8 cellular contexts compared by ENCODE assay signal in genomic region chr2:197307933-197308521, GRCh38. TPM values are rescaled to one million over a fixed set of nuclear protein-coding genes. Genes with fewer than 3 reads are reported as not detected.
A peak's percentile ranks its signal among the peaks of the same experiment; 100 is the strongest.
DNase-seq lines count a peak whose midpoint lies in the region; ATAC-seq and TF ChIP-seq lines count a peak whose summit lies in the region.

No MANE protein-coding gene starts in this region.

- H3K79me2 ChIP-seq in OCI-LY1 (ENCODE audit: insufficient read depth, low read length) = peaks cover 57% of the 10 kb centered on the region

- H3K27ac ChIP-seq in OCI-LY1 (ENCODE audit: low read depth, low read length, poor library complexity, severe bottlenecking) (peak overlapping the region; percentile 86), colonic mucosa (peak overlapping the region; percentile 51), thymus (ENCODE audit: low read depth) (peak overlapping the region; percentile 86)

- no peaks in the 10 kb centered on the region for H3K9me2 ChIP-seq in OCI-LY1 (ENCODE audit: low read depth, low read length)

- H3K9ac ChIP-seq in OCI-LY1 (ENCODE audit: low read length) = peak overlapping the region; percentile 24; the same call in 1 of the 2 replicates
- H3K9ac ChIP-seq in colonic mucosa (ENCODE audit: low read depth in 2 of 2, low read length in 2 of 2) = peak overlapping the region in 1 of 2 donors; percentile 32

- intact Hi-C loops in colonic mucosa (cut with DNase I) = no loop called here

- H3K36me3 ChIP-seq in OCI-LY1 (ENCODE audit: insufficient read depth, low read length) (peaks cover under 1% of the 10 kb centered on the region; the same call in 1 of the 2 replicates), colonic mucosa (no peaks in the 10 kb centered on the region), thymus (ENCODE audit: control insufficient read depth, insufficient read depth) (no peaks in the 10 kb centered on the region)

- DNase-seq in activated T-cell treated with anti-CD3 and anti-CD28 coated beads, Interleukin-2, amount 50 U/mL, for 1 hour = peak; percentile 68
- DNase-seq in activated T-cell treated with anti-CD3 and anti-CD28 coated beads for 4 hours (no peak), colonic mucosa (no peak), NCI-H2029 treated with DMSO at 0.1 percent for 48 hours (lab: John Stamatoyannopoulos, UW) (no peak), left lobe of liver (ENCODE audit: low spot score) (no peak)

- no peaks in the 10 kb centered on the region for H3F3A ChIP-seq in OCI-LY1 (ENCODE audit: insufficient read depth, low read length)

- H3K4me2 ChIP-seq in OCI-LY1 (ENCODE audit: low read length) = peak overlapping the region; percentile 92

- no peak overlapping the region for H2AFZ ChIP-seq in OCI-LY1 (ENCODE audit: low read length)

- H4K20me1 ChIP-seq in OCI-LY1 (ENCODE audit: insufficient read depth, low read length) = no peaks in the 10 kb centered on the region

- H3K4me1 ChIP-seq in OCI-LY1 (ENCODE audit: insufficient read depth, low read length, severe bottlenecking) (peaks cover 70% of the 10 kb centered on the region), colonic mucosa (no peaks in the 10 kb centered on the region), thymus (ENCODE audit: control insufficient read depth, insufficient read depth, low read length) (peaks cover 40% of the 10 kb centered on the region)

- ATAC-seq in GM21526 (IDR thresholded peaks at IDR 0.05; ENCODE audit: low FRiP score, unreplicated experiment) (no peak), left lobe of liver (no peak)

- no peaks in the 10 kb centered on the region for H3K27me3 ChIP-seq in OCI-LY1 (ENCODE audit: insufficient read depth, low read length)
- H3K27me3 ChIP-seq in colonic mucosa = no peaks in the 10 kb centered on the region
- H3K27me3 ChIP-seq in thymus (ENCODE audit: control insufficient read depth, insufficient read depth) = no peaks in the 10 kb centered on the region

- H3K9me3 ChIP-seq in OCI-LY1 (ENCODE audit: low read length) (no peaks in the 10 kb centered on the region), colonic mucosa (no peaks in the 10 kb centered on the region), thymus (ENCODE audit: control insufficient read depth) (no peaks in the 10 kb centered on the region)

- H3K4me3 ChIP-seq in OCI-LY1 (ENCODE audit: low read depth, low read length, poor library complexity, severe bottlenecking) (peak overlapping the region; percentile 78), colonic mucosa (no peak overlapping the region), thymus (ENCODE audit: low read length) (peak overlapping the region; percentile 89)

- WGBS in thymus = 43% methylated on average over 7 of the region's 7 CpGs

- TF ChIP-seq CTCF in OCI-LY1 (IDR thresholded peaks at IDR 0.05; ENCODE audit: low read length) = no peak
- TF ChIP-seq CTCF in colonic mucosa (IDR thresholded peaks at IDR 0.05) = no peak

RNA-seq across cellular contexts. Expression of gene ANKRD44, which starts 2.6 kb away (rescaled TPM):
- total RNA-seq in colonic mucosa (1 to 10 TPM; 7.0 to 7.9 TPM), left lobe of liver (7.9 TPM)
- polyA plus RNA-seq in thymus = 25.2 TPM
